ENCODE assay signal across 9 cellular contexts in the genomic region with DNA sequence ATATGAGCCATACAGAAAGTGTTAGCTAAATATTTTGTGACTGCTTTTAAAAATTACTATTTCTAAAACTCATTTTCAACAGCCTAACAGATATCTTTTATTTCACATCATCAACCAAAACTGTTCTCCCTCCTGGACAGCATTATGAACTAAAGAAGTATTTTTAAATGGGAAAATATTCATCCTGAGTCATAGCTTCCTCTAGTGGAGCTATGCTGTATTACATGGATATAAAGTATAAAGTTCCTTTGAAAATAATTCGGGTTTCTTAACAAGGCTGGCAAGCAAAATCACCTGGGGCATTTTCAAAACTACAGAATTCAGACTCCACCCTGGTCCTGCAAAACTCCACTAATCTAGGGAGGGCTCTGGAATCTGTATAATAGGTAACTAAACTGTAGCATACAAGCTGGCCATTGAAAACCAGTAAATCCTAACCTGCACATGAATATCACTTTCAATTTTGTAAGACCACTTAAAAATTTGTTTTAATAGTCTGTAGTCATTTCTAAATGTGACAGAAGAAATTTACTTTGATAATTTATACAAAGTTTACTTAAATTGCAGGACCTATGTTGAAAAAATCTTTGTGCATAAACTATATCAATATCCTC. TPM values are rescaled to one million over a fixed set of nuclear protein-coding genes. Genes with fewer than 3 reads are reported as not detected.
DNase-seq lines count a peak whose midpoint lies in the region; ATAC-seq and TF ChIP-seq lines count a peak whose summit lies in the region.
"Had no signal": no experiment of that assay in that cellular context is flagged by ENCODE, and none has a peak within 500 bp of the region (broad histone marks: within the 10 kb centered on the region; RNA-seq: fewer than 3 reads in every experiment).

No MANE protein-coding gene starts in this region.

- 15 to 24% methylated on average over 1 of the region's 1 CpG for WGBS in tibial nerve, 2 donors

- H3K4me2 ChIP-seq in PC-9 = peak overlapping the region; percentile 17; the same call in 1 of the 2 replicates

- intact Hi-C loops in PC-9 (cut with micrococcal nuclease; ENCODE audit: unreplicated experiment) = loop anchor here (1.0 to 10.0 kb wide), 4 partner anchors 99 to 787 kb away; no protein-coding TSS in a partner anchor

- H3K9me3 ChIP-seq in PC-9 (ENCODE audit: insufficient read depth, low read depth) = no peaks in the 10 kb centered on the region
- no peaks in the 10 kb centered on the region for H3K9me3 ChIP-seq in tibial nerve
- H3K9me3 ChIP-seq: BLaER1 treated with 17β-estradiol and CSF1 and Interleukin-3, amounts not matched to agents 10 nM and 100 nM had no signal

- no peaks in the 10 kb centered on the region for H3F3A ChIP-seq in PC-9 (ENCODE audit: insufficient read depth, low read depth)

- no peak for TF ChIP-seq POLR2A in tibial nerve (IDR thresholded peaks at IDR 0.05)

- TF ChIP-seq CTCF in PC-9 (conservative IDR thresholded peaks at IDR 0.05) = peak; percentile 95
- TF ChIP-seq CTCF in fibroblast of the aortic adventitia (IDR thresholded peaks at IDR 0.05; ENCODE audit: insufficient read depth, low read length) = peak; percentile 81
- TF ChIP-seq CTCF in tibial nerve (IDR thresholded peaks at IDR 0.05) = peak; percentile 62 to 84 (median 76)

- H3K4me3 ChIP-seq in PC-9 (no peak overlapping the region), fibroblast of the aortic adventitia (ENCODE audit: low read depth, low read length) (no peak overlapping the region), tibial nerve (no peak overlapping the region)
- H3K4me3 ChIP-seq: BLaER1 treated with 17β-estradiol and CSF1 and Interleukin-3, amounts not matched to agents 10 nM and 100 nM had no signal

- no peaks in the 10 kb centered on the region for H3K36me3 ChIP-seq in PC-9 (ENCODE audit: low read depth)
- no peaks in the 10 kb centered on the region for H3K36me3 ChIP-seq in tibial nerve
- H3K36me3 ChIP-seq: BLaER1 treated with 17β-estradiol and CSF1 and Interleukin-3, amounts not matched to agents 10 nM and 100 nM had no signal

- H3K27me3 ChIP-seq in PC-9 (ENCODE audit: insufficient read depth, low read depth) (no peaks in the 10 kb centered on the region), tibial nerve (no peaks in the 10 kb centered on the region)
- H3K27me3 ChIP-seq: BLaER1 treated with 17β-estradiol and CSF1 and Interleukin-3, amounts not matched to agents 10 nM and 100 nM had no signal

- CTCF ChIA-PET in PC-9 (lab: Charles Lee) = interaction anchor here (0.9 to 2.6 kb wide), 3 partner anchors 99 to 283 kb away, joined by 4 to 18 read pairs (median 8); no protein-coding TSS in a partner anchor

- H2AFZ ChIP-seq in PC-9 = no peak overlapping the region

- H4K20me1 ChIP-seq in PC-9 (ENCODE audit: insufficient read depth) = no peaks in the 10 kb centered on the region
- H4K20me1 ChIP-seq: BLaER1 treated with 17β-estradiol and CSF1 and Interleukin-3, amounts not matched to agents 10 nM and 100 nM had no signal

- no peaks in the 10 kb centered on the region for H3K9me2 ChIP-seq in PC-9 (ENCODE audit: insufficient read depth)

- BruUV-seq in PC-9 (replicated peaks; lab: Mats Ljungman, UMichigan) = no TSS peak

- no peak for TF ChIP-seq EP300 in tibial nerve (IDR thresholded peaks at IDR 0.05)

- H3K79me2 ChIP-seq in PC-9 (ENCODE audit: low read depth) = no peaks in the 10 kb centered on the region

- ATAC-seq in HG02981 (IDR thresholded peaks at IDR 0.05; ENCODE audit: unreplicated experiment) (peak; percentile 46), GM18873 (IDR thresholded peaks at IDR 0.05; ENCODE audit: low FRiP score, unreplicated experiment) (no peak), HG02642 (IDR thresholded peaks at IDR 0.05; ENCODE audit: poor library complexity, unreplicated experiment) (no peak)

- POLR2A ChIA-PET in PC-9 (lab: Charles Lee; ENCODE audit: unreplicated experiment) = no interaction called here

- peak; percentile 17 to 72 (median 53) for DNase-seq in NCI-H1417 (lab: John Stamatoyannopoulos, UW)
- DNase-seq in NCI-H1417 treated with DMSO at 0.1 percent for 48 hours (lab: John Stamatoyannopoulos, UW) = no peak
- peak in 1 of 2 experiments; percentile 41 for DNase-seq in PC-9
- peak; percentile 49 for DNase-seq in fibroblast of the aortic adventitia (ENCODE audit: low read depth)
- no peak for DNase-seq in tibial nerve (ENCODE audit: low spot score in 2 of 2)

- H3K4me1 ChIP-seq in PC-9 (replicated peaks; ENCODE audit: insufficient read depth) = no peaks in the 10 kb centered on the region
- peaks cover 0 to 3% (median 0%) of the 10 kb centered on the region in 4 donors for H3K4me1 ChIP-seq in tibial nerve

- no peak overlapping the region for H3K27ac ChIP-seq in PC-9
- H3K27ac ChIP-seq in tibial nerve = no peak overlapping the region
- H3K27ac ChIP-seq: BLaER1 treated with 17β-estradiol and CSF1 and Interleukin-3, amounts not matched to agents 10 nM and 100 nM had no signal

RNA-seq across cellular contexts. Expression of gene SCIN, which starts 53.5 kb away (rescaled TPM):
- total RNA-seq in PC-9 (2021) (0.33 and 0.92 TPM in 2 replicates), fibroblast of the aortic adventitia (ENCODE audit: low replicate concordance) (0.25 and 2.3 TPM in 2 replicates), tibial nerve (1 to 10 TPM in 3 of 4 donors, under 1 TPM in 1; under 0.01 to 7.0 (median 2.2) TPM)

Comparison
In these comparisons a context has a peak if more than half of its experiments do, and no peak if none do; other contexts are left out.
1. DNase-seq: peak in NCI-H1417 (3 of 3) and fibroblast of the aortic adventitia (single experiment); none in NCI-H1417 treated with DMSO at 0.1 percent for 48 hours (single experiment) and tibial nerve (0 of 2).
2. Peak in every context shown above with its lines, with median percentiles within 50 percentile points of each other: CTCF ChIP-seq.